Comparison of ENCODE assay signal across 29 cellular contexts in genomic region chr10:120365872-120366271, GRCh38.
DNase-seq lines count a peak whose midpoint lies in the region; ATAC-seq and TF ChIP-seq lines count a peak whose summit lies in the region.
"Had no signal": no experiment of that assay in that cellular context is flagged by ENCODE, and none has a peak within 500 bp of the region (broad histone marks: within the 10 kb centered on the region; RNA-seq: fewer than 3 reads in every experiment).

No MANE protein-coding gene starts in this region.

- H3K36me3 Mint-ChIP-seq in GM23338 (ENCODE audit: low read depth): no peaks in the 10 kb centered on the region
- H3K36me3 Mint-ChIP-seq: naive thymus-derived CD4-positive, alpha-beta T cell; WTC11 had no signal

- peak overlapping the region; percentile 83; the same call in 1 of the 2 replicates for H2AFZ ChIP-seq in GM23338

- TF ChIP-seq CTCF in GM23338 (conservative IDR thresholded peaks at IDR 0.05; ENCODE audit: low read depth in 2 of 2) (no peak), lower lobe of right lung (IDR thresholded peaks at IDR 0.05) (no peak), omental fat pad (IDR thresholded peaks at IDR 0.05) (no peak)

- H3K27me3 ChIP-seq in GM23338 (ENCODE audit: insufficient read depth) (no peaks in the 10 kb centered on the region), SJSA1 (replicated peaks) (no peaks in the 10 kb centered on the region), lower lobe of right lung (ENCODE audit: low read depth) (no peaks in the 10 kb centered on the region)
- H3K27me3 ChIP-seq: gastrocnemius medialis, ovary, tibial nerve had no signal

- H3F3A ChIP-seq in GM23338 (replicated peaks; ENCODE audit: low read depth): no peaks in the 10 kb centered on the region

- no peak overlapping the region for H3K4me3 Mint-ChIP-seq in GM23338
- H3K4me3 Mint-ChIP-seq: activated CD4-positive, alpha-beta memory T cell treated with anti-CD3 and anti-CD28 coated beads, Interleukin-2, amount 10 ng/mL, durations not matched to agents 7 days and 5 days; B cell; naive thymus-derived CD4-positive, alpha-beta T cell; stimulated activated naive CD8-positive, alpha-beta T cell treated with anti-CD3 and anti-CD28 coated beads, Interleukin-15, amount 100 ng/mL, for 72 hours; WTC11 had no signal

- DNase-seq in GM23338 (ENCODE audit: low spot score) (no peak), SJSA1 (ENCODE audit: low read depth in 1 of 2, low spot score in 2 of 2) (peak in 1 of 2 experiments; percentile 20), epithelial cell of prostate (ENCODE audit: low read depth, low spot score) (no peak), renal cortical epithelial cell (ENCODE audit: low read depth) (peak; percentile 79), CD1c-positive myeloid dendritic cell (ENCODE audit: extremely low spot score) (no peak), lower lobe of right lung (no peak), omental fat pad (ENCODE audit: low spot score) (no peak)
- DNase-seq: activated CD4-positive, alpha-beta memory T cell treated with anti-CD3 and anti-CD28 coated beads, Interleukin-2, amount 10 ng/mL, durations not matched to agents 7 days and 5 days; activated T-cell treated with anti-CD3 and anti-CD28 coated beads for 4 hours; amniotic stem cell; central memory CD4-positive, alpha-beta T cell; DMS79 treated with DMSO at 0.1 percent for 48 hours; gastrocnemius medialis; left cardiac atrium; naive thymus-derived CD4-positive, alpha-beta T cell; NCI-H510A treated with DMSO at 0.1 percent for 48 hours; NK-92 treated with Interleukin-12 subunit alpha and Interleukin-12 subunit beta, amount 100 ng/mL, for 24 hours; ovary; right cardiac atrium; stimulated activated CD4-positive, alpha-beta T cell treated with anti-CD3 and anti-CD28 coated beads, Interleukin-12 subunit alpha, Interleukin-12 subunit beta, amount 100 ng/mL, for 4 hours; stimulated activated CD4-positive, alpha-beta T cell treated with anti-CD3 and anti-CD28 coated beads, Interleukin-4, amount 100 ng/mL, for 4 hours; stimulated activated naive CD8-positive, alpha-beta T cell treated with anti-CD3 and anti-CD28 coated beads, Interleukin-15, amount 100 ng/mL, for 72 hours; T-helper 9 cell had no signal

- ATAC-seq in GM23338 (no peak), lower lobe of right lung (no peak), omental fat pad (ENCODE audit: low FRiP score) (no peak), GM18511 (IDR thresholded peaks at IDR 0.05; ENCODE audit: unreplicated experiment) (no peak)
- ATAC-seq: gastrocnemius medialis; left cardiac atrium; naive thymus-derived CD4-positive, alpha-beta T cell; Panc1; right cardiac atrium; stimulated activated naive CD8-positive, alpha-beta T cell treated with anti-CD3 and anti-CD28 coated beads, Interleukin-15, amount 100 ng/mL, for 72 hours; WTC11 had no signal

- intact Hi-C loops in lower lobe of right lung (cut with DNase I): no loop called here

- no peak overlapping the region for H3K27ac Mint-ChIP-seq in GM23338
- H3K27ac Mint-ChIP-seq: activated CD4-positive, alpha-beta memory T cell treated with anti-CD3 and anti-CD28 coated beads, Interleukin-2, amount 10 ng/mL, durations not matched to agents 7 days and 5 days; B cell; naive thymus-derived CD4-positive, alpha-beta T cell; stimulated activated naive CD8-positive, alpha-beta T cell treated with anti-CD3 and anti-CD28 coated beads, Interleukin-15, amount 100 ng/mL, for 72 hours; WTC11 had no signal

- no peaks in the 10 kb centered on the region for H3K79me2 ChIP-seq in GM23338 (replicated peaks; ENCODE audit: insufficient read depth)

- no peaks in the 10 kb centered on the region; the same call in 2 of the 3 replicates for H3K9me3 Mint-ChIP-seq in GM23338
- H3K9me3 Mint-ChIP-seq: activated CD4-positive, alpha-beta memory T cell treated with anti-CD3 and anti-CD28 coated beads, Interleukin-2, amount 10 ng/mL, durations not matched to agents 7 days and 5 days; stimulated activated naive CD8-positive, alpha-beta T cell treated with anti-CD3 and anti-CD28 coated beads, Interleukin-15, amount 100 ng/mL, for 72 hours had no signal

- peaks cover 3% of the 10 kb centered on the region; the same call in 2 of the 3 replicates for H3K4me1 Mint-ChIP-seq in GM23338
- H3K4me1 Mint-ChIP-seq: activated CD4-positive, alpha-beta memory T cell treated with anti-CD3 and anti-CD28 coated beads, Interleukin-2, amount 10 ng/mL, durations not matched to agents 7 days and 5 days; B cell; naive thymus-derived CD4-positive, alpha-beta T cell; stimulated activated naive CD8-positive, alpha-beta T cell treated with anti-CD3 and anti-CD28 coated beads, Interleukin-15, amount 100 ng/mL, for 72 hours had no signal

- H3K4me1 ChIP-seq in GM23338 (ENCODE audit: insufficient read depth) (no peaks in the 10 kb centered on the region), SJSA1 (replicated peaks) (peaks cover 10% of the 10 kb centered on the region), lower lobe of right lung (no peaks in the 10 kb centered on the region)
- H3K4me1 ChIP-seq: gastrocnemius medialis, tibial nerve had no signal

- no peaks in the 10 kb centered on the region for H4K20me1 ChIP-seq in GM23338 (replicated peaks; ENCODE audit: insufficient read depth)

- H3K4me3 ChIP-seq in GM23338 (no peak overlapping the region), SJSA1 (no peak overlapping the region), lower lobe of right lung (no peak overlapping the region)
- H3K4me3 ChIP-seq: gastrocnemius medialis, ovary, tibial nerve had no signal

- no peaks in the 10 kb centered on the region for H3K9me2 ChIP-seq in GM23338 (ENCODE audit: insufficient read depth)

- H3K36me3 ChIP-seq in GM23338 (ENCODE audit: insufficient read depth): no peaks in the 10 kb centered on the region
- no peaks in the 10 kb centered on the region for H3K36me3 ChIP-seq in SJSA1
- H3K36me3 ChIP-seq in lower lobe of right lung: no peaks in the 10 kb centered on the region
- H3K36me3 ChIP-seq: gastrocnemius medialis, ovary, tibial nerve had no signal

- H3K4me2 ChIP-seq in GM23338: no peak overlapping the region

- H3K27me3 Mint-ChIP-seq in GM23338 (ENCODE audit: insufficient read depth, low read depth, poor library complexity): peaks cover 2% of the 10 kb centered on the region
- H3K27me3 Mint-ChIP-seq: activated CD4-positive, alpha-beta memory T cell treated with anti-CD3 and anti-CD28 coated beads, Interleukin-2, amount 10 ng/mL, durations not matched to agents 7 days and 5 days; stimulated activated naive CD8-positive, alpha-beta T cell treated with anti-CD3 and anti-CD28 coated beads, Interleukin-15, amount 100 ng/mL, for 72 hours had no signal

- no peak overlapping the region for H3K27ac ChIP-seq in GM23338 (ENCODE audit: low read depth)
- peak overlapping the region; percentile 26; the same call in 1 of the 2 replicates for H3K27ac ChIP-seq in SJSA1
- peak overlapping the region; percentile 3 for H3K27ac ChIP-seq in epithelial cell of prostate
- no peak overlapping the region for H3K27ac ChIP-seq in lower lobe of right lung
- H3K27ac ChIP-seq: gastrocnemius medialis, HL-60, ovary, tibial nerve had no signal

- H3K9me3 ChIP-seq in SJSA1 (replicated peaks) (no peaks in the 10 kb centered on the region), lower lobe of right lung (no peaks in the 10 kb centered on the region)
- H3K9me3 ChIP-seq: gastrocnemius medialis, ovary, tibial nerve had no signal

TF ChIP-seq in GM23338, 12 proteins besides CTCF, POLR2A, EP300 and RAD21:
- TF ChIP-seq ETS1 (IDR thresholded peaks at IDR 0.05) (no peak), EZH2 (IDR thresholded peaks at IDR 0.05; ENCODE audit: low read depth, unreplicated experiment) (no peak), NANOG (IDR thresholded peaks at IDR 0.05; ENCODE audit: borderline replicate concordance) (no peak), ZNF331 (CRISPR knock-in tag; IDR thresholded peaks at IDR 0.05; ENCODE audit: low read depth) (no peak), REST (IDR thresholded peaks at IDR 0.05; ENCODE audit: unreplicated experiment) (no peak), STAT1 (IDR thresholded peaks at IDR 0.05; ENCODE audit: unreplicated experiment) (no peak), CREB1 (CRISPR knock-in tag; IDR thresholded peaks at IDR 0.05; ENCODE audit: low read depth) (no peak), POLR2AphosphoS5 (IDR thresholded peaks at IDR 0.05; ENCODE audit: low read depth) (no peak)
TF ChIP-seq in GM23338: peak in this region for 0.

Comparison
In these comparisons a context has a peak if more than half of its experiments do, and no peak if none do; other contexts are left out.
1. H3K27ac ChIP-seq: peak in SJSA1 (single experiment) and epithelial cell of prostate (single experiment); none in GM23338 (single experiment) and lower lobe of right lung (single experiment).